In the genomic region with DNA sequence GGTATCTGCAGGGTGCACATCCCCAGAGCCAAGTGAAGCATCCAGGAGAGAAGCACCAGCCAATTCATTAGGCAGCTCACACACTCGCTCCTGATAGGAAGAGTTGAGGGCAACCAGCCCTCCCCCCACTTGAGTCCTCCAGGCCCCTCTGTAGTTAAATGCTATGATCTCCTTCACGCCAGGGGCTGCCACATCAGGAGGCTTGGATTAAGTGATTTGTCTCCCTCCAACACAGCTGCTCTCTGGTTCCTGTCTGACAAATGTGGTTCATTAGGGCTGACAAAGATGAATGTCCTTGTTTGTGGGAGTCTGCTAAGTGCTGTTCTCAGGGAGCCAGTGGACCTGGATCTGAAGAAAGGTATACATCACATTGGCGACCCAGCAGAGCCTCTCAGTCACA, we compare ENCODE assay signal across 28 cellular contexts.
"Had no signal": no experiment of that assay in that cellular context is flagged by ENCODE, and none has a peak within 500 bp of the region (broad histone marks: within the 10 kb centered on the region; RNA-seq: fewer than 3 reads in every experiment).

No MANE protein-coding gene starts in this region.

- H2AFZ ChIP-seq: hepatocyte had no signal

- DNase-seq: activated B cell treated with CpG ODN at 0.5 μM for 24 hours; activated CD4-positive, alpha-beta T cell treated with anti-CD3 and anti-CD28 coated beads for 36 hours; activated CD4-positive, alpha-beta T cell treated with anti-CD3 and anti-CD28 coated beads, Interleukin-2, amount 50 U/mL, for 4 hours; activated CD8-positive, alpha-beta memory T cell treated with anti-CD3 and anti-CD28 coated beads for 24 hours; activated CD8-positive, alpha-beta memory T cell treated with anti-CD3 and anti-CD28 coated beads, Interleukin-2, amount 50 U/mL, for 4 hours; activated naive CD4-positive, alpha-beta T cell; activated T-cell treated with anti-CD3 and anti-CD28 coated beads, Interleukin-2, amount 50 U/mL, for 24 hours; adrenal gland; brain microvascular endothelial cell; central memory CD4-positive, alpha-beta T cell; dorsolateral prefrontal cortex; effector memory CD8-positive, alpha-beta T cell; glutamatergic neuron; immature natural killer cell; left ventricle myocardium superior; naive thymus-derived CD4-positive, alpha-beta T cell; stimulated activated CD4-positive, alpha-beta T cell treated with anti-CD3 and anti-CD28 coated beads, Interleukin-4, amount 100 ng/mL, for 24 hours; stimulated activated naive CD8-positive, alpha-beta T cell treated with anti-CD3 and anti-CD28 coated beads, Interleukin-15, Interleukin-2, amounts not matched to agents 100 U/mL and 50 U/mL, for 24 hours; T1000; upper lobe of right lung had no signal

- H3K36me3 ChIP-seq: adrenal gland, ascending aorta, brain microvascular endothelial cell, upper lobe of right lung had no signal

- H3K4me2 ChIP-seq: hepatocyte had no signal

- H3K9me3 ChIP-seq: adrenal gland, upper lobe of right lung had no signal

- H3K27ac Mint-ChIP-seq: activated B cell treated with CpG ODN at 0.5 μM for 24 hours; activated CD4-positive, alpha-beta T cell treated with anti-CD3 and anti-CD28 coated beads for 36 hours; activated naive CD8-positive, alpha-beta T cell; activated T-cell treated with anti-CD3 and anti-CD28 coated beads, Interleukin-2, amount 50 U/mL, for 24 hours; activated T-helper 2 cell treated with anti-CD3 and anti-CD28 coated beads, Interferon-gamma antibody, Interleukin-2, Interleukin-4, amounts not matched to agents 10 μg/mL and 5 μg/mL and 100 μg/mL, durations not matched to agents 14 hours and 24 hours and 36 hours; effector memory CD8-positive, alpha-beta T cell; immature natural killer cell; memory B cell; naive thymus-derived CD4-positive, alpha-beta T cell; progenitor cell of endocrine pancreas; T-helper 1 cell treated with Interleukin-12 subunit alpha and Interleukin-12 subunit beta and Interleukin-4 antibody, amounts not matched to agents 30 μg/mL and 1 μg/mL, for 36 hours had no signal

- H3K4me1 ChIP-seq: adrenal gland, ascending aorta, upper lobe of right lung had no signal

- H3K4me3 Mint-ChIP-seq: activated B cell treated with CpG ODN at 0.5 μM for 24 hours; activated CD4-positive, alpha-beta T cell treated with anti-CD3 and anti-CD28 coated beads for 36 hours; activated naive CD8-positive, alpha-beta T cell; activated T-cell treated with anti-CD3 and anti-CD28 coated beads, Interleukin-2, amount 50 U/mL, for 24 hours; effector memory CD8-positive, alpha-beta T cell; immature natural killer cell; memory B cell; naive thymus-derived CD4-positive, alpha-beta T cell; T-helper 1 cell treated with Interleukin-12 subunit alpha and Interleukin-12 subunit beta and Interleukin-4 antibody, amounts not matched to agents 30 μg/mL and 1 μg/mL, for 36 hours had no signal

- H3K27ac ChIP-seq: adrenal gland, ascending aorta, brain microvascular endothelial cell, dorsolateral prefrontal cortex, hepatocyte, upper lobe of right lung had no signal

- H3K79me2 ChIP-seq: hepatocyte had no signal

- ATAC-seq: activated CD4-positive, alpha-beta T cell treated with anti-CD3 and anti-CD28 coated beads for 36 hours; effector memory CD8-positive, alpha-beta T cell; esophagus mucosa; left ventricle myocardium superior; naive thymus-derived CD4-positive, alpha-beta T cell; stimulated activated naive CD8-positive, alpha-beta T cell treated with anti-CD3 and anti-CD28 coated beads, Interleukin-15, Interleukin-2, amounts not matched to agents 100 U/mL and 50 U/mL, for 24 hours; upper lobe of right lung had no signal

- H3K4me3 ChIP-seq: adrenal gland, ascending aorta, dorsolateral prefrontal cortex, hepatocyte, upper lobe of right lung had no signal

- H3K9me3 Mint-ChIP-seq: effector memory CD8-positive, alpha-beta T cell had no signal

- H3K4me1 Mint-ChIP-seq: activated B cell treated with CpG ODN at 0.5 μM for 24 hours; activated CD4-positive, alpha-beta T cell treated with anti-CD3 and anti-CD28 coated beads for 36 hours; immature natural killer cell; memory B cell; naive thymus-derived CD4-positive, alpha-beta T cell had no signal

- H3K36me3 Mint-ChIP-seq: activated naive CD8-positive, alpha-beta T cell; immature natural killer cell; memory B cell had no signal

- H3K27me3 ChIP-seq: adrenal gland, ascending aorta, brain microvascular endothelial cell, hepatocyte, upper lobe of right lung had no signal
